ENCODE assay signal across 8 cellular contexts in genomic region chr7:77537595-77538185, GRCh38. TPM values are rescaled to one million over a fixed set of nuclear protein-coding genes. Genes with fewer than 3 reads are reported as not detected.
A peak's percentile ranks its signal among the peaks of the same experiment; 100 is the strongest.
DNase-seq lines count a peak whose midpoint lies in the region; ATAC-seq, FAIRE-seq and TF ChIP-seq lines count a peak whose summit lies in the region.

No MANE protein-coding gene starts in this region.

- H3K4me3 Mint-ChIP-seq in activated naive CD8-positive, alpha-beta T cell: peak overlapping the region; percentile 88

- H3K4me3 ChIP-seq in cardiac muscle cell: peak overlapping the region; percentile 91

- DNase-seq in NCI-H2196 (lab: John Stamatoyannopoulos, UW; ENCODE audit: unreplicated experiment) (peak; percentile 46), NCI-H2196 treated with DMSO at 0.1 percent for 48 hours (lab: John Stamatoyannopoulos, UW; ENCODE audit: unreplicated experiment) (no peak), RCC 7860 (ENCODE audit: low spot score) (peak; percentile 44), cardiac muscle cell (ENCODE audit: low read depth in 1 of 2, low spot score in 1 of 2) (peak; percentile 39 to 66), posterior cingulate gyrus (peak in 6 of 10 donors; percentile 12 to 89 (median 26)), mesenteric fat pad (ENCODE audit: low spot score) (no peak)

- no peaks in the 10 kb centered on the region for H3K36me3 Mint-ChIP-seq in activated naive CD8-positive, alpha-beta T cell

- ATAC-seq in HG03439 (IDR thresholded peaks at IDR 0.05; ENCODE audit: unreplicated experiment): peak; percentile 22

- peaks cover 11% of the 10 kb centered on the region for H3K4me1 ChIP-seq in cardiac muscle cell (ENCODE audit: low read depth)

- H3K9me3 ChIP-seq in cardiac muscle cell (ENCODE audit: low read depth): no peaks in the 10 kb centered on the region

- FAIRE-seq in RCC 7860 (lab: Jason Lieb, UNC): no peak

- no peaks in the 10 kb centered on the region for H3K36me3 ChIP-seq in cardiac muscle cell

- no peak for TF ChIP-seq CTCF in cardiac muscle cell (IDR thresholded peaks at IDR 0.05; ENCODE audit: low read depth, low read length)

- peak overlapping the region; percentile 34 for H3K27ac Mint-ChIP-seq in activated naive CD8-positive, alpha-beta T cell

- peak overlapping the region; percentile 92 for H3K27ac ChIP-seq in cardiac muscle cell

- H3K27me3 Mint-ChIP-seq in activated naive CD8-positive, alpha-beta T cell: no peaks in the 10 kb centered on the region

- intact Hi-C loops in posterior cingulate gyrus (cut with DNase I): loop anchor here (2.0 to 5.0 kb wide), 3 partner anchors 87 to 260 kb away; partner anchors contain the start of genes PHTF2, RSBN1L and TMEM60

- H3K9me3 Mint-ChIP-seq in activated naive CD8-positive, alpha-beta T cell (ENCODE audit: low read depth): no peaks in the 10 kb centered on the region

- no peaks in the 10 kb centered on the region for H3K27me3 ChIP-seq in cardiac muscle cell

- peaks cover 22% of the 10 kb centered on the region for H3K4me1 Mint-ChIP-seq in activated naive CD8-positive, alpha-beta T cell (ENCODE audit: low read depth)

RNA-seq across cellular contexts. Expression of gene PTPN12, which starts 0.6 kb away (rescaled TPM):
- total RNA-seq in cardiac muscle cell (19.3 and 20.4 TPM in 2 replicates), mesenteric fat pad (111 TPM)
- 13.4 and 24.1 TPM in 2 replicates for polyA plus RNA-seq in cardiac muscle cell

Comparison
In these comparisons a context has a peak if more than half of its experiments do, and no peak if none do; other contexts are left out.
1. DNase-seq: peak in NCI-H2196 (single experiment), RCC 7860 (single experiment), cardiac muscle cell (2 of 2) and posterior cingulate gyrus (6 of 10); none in NCI-H2196 treated with DMSO at 0.1 percent for 48 hours (single experiment) and mesenteric fat pad (single experiment).